20 cellular contexts compared by ENCODE assay signal in the genomic region with DNA sequence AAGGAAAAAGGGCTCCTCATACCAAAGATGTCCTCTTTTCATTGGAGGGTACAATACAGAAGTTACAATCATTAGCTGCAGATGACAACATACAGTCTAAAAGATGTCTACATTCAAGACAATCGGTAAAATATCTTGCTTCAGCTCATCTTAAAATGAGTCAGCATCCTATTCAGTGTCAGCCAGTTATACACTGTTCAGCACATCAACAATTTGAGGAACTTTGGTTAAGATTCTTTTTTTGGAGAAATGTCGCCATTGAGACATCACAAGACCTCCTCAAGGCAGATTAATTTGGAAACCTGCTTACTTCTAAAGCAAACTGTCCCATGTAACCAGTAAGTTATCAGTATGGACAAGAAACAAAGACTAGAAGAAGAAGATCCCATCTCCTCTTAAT.
DNase-seq lines count a peak whose midpoint lies in the region; ATAC-seq and TF ChIP-seq lines count a peak whose summit lies in the region.
"Had no signal": no experiment of that assay in that cellular context is flagged by ENCODE, and none has a peak within 500 bp of the region (broad histone marks: within the 10 kb centered on the region; RNA-seq: fewer than 3 reads in every experiment).

No MANE protein-coding gene starts in this region.

- H3K9ac ChIP-seq in SK-N-SH: no peak overlapping the region

- H3K27me3 ChIP-seq in SK-N-SH (ENCODE audit: insufficient read depth) (no peaks in the 10 kb centered on the region), dorsolateral prefrontal cortex (peaks cover 0 to 5% (median 0%) of the 10 kb centered on the region in 45 donors)
- no peaks in the 10 kb centered on the region for H3K27me3 ChIP-seq in naive thymus-derived CD4-positive, alpha-beta T cell (ENCODE audit: control insufficient read depth in 2 of 2, insufficient read depth in 2 of 2, low read length in 2 of 2)

- no peak for TF ChIP-seq RAD21 in SK-N-SH (IDR thresholded peaks at IDR 0.05; ENCODE audit: low read length)

- H2AFZ ChIP-seq in SK-N-SH (ENCODE audit: low read depth): no peak overlapping the region
- H2AFZ ChIP-seq: GM23338 had no signal

- DNase-seq in Kasumi-1 (lab: John Stamatoyannopoulos, UW): peak; percentile 28 to 36
- peak; percentile 94 for DNase-seq in NOMO-1 treated with DMSO at 0.1 percent for 48 hours (lab: John Stamatoyannopoulos, UW; ENCODE audit: unreplicated experiment)
- DNase-seq in SK-N-SH: no peak
- DNase-seq in naive thymus-derived CD4-positive, alpha-beta T cell: no peak
- no peak for DNase-seq in cardiac septum (ENCODE audit: low spot score)
- no peak for DNase-seq in dorsolateral prefrontal cortex
- DNase-seq in A172 (ENCODE audit: low spot score): no peak
- DNase-seq: AML-193; Caco-2; CD4-positive, alpha-beta T cell; GDM1; HCEC 1CT; NCI-H1048; NCI-H1436 treated with DMSO at 0.1 percent for 48 hours; NCI-H2029; NCI-H345; NCI-H524 treated with DMSO at 0.1 percent for 48 hours; SHP77 treated with DMSO at 0.1 percent for 48 hours had no signal

- no peaks in the 10 kb centered on the region for H4K20me1 ChIP-seq in SK-N-SH (ENCODE audit: insufficient read depth)

- WGBS in SK-N-SH (ENCODE audit: low lambda C conversion rate): 52% methylated on average over 2 of the region's 2 CpGs

- no peak overlapping the region; a peak in 1 of 4 replicates for H3K27ac ChIP-seq in SK-N-SH (ENCODE audit: low read depth in 2 of 2, low read length in 1 of 2)
- H3K27ac ChIP-seq in naive thymus-derived CD4-positive, alpha-beta T cell (ENCODE audit: low read depth, low read length): no peak overlapping the region
- H3K27ac ChIP-seq in dorsolateral prefrontal cortex: no peak overlapping the region

- H3K79me2 ChIP-seq in SK-N-SH (ENCODE audit: insufficient read depth): no peaks in the 10 kb centered on the region

- no peaks in the 10 kb centered on the region for H3K9me3 ChIP-seq in SK-N-SH
- H3K9me3 ChIP-seq in naive thymus-derived CD4-positive, alpha-beta T cell (ENCODE audit: control insufficient read depth in 2 of 3, low read length in 3 of 3): no peaks in the 10 kb centered on the region
- H3K9me3 ChIP-seq: Caco-2 had no signal

- H3K9me2 ChIP-seq in SK-N-SH: no peaks in the 10 kb centered on the region

- ATAC-seq in naive thymus-derived CD4-positive, alpha-beta T cell: peak; percentile 56
- no peak for ATAC-seq in HG02885 (IDR thresholded peaks at IDR 0.05; ENCODE audit: poor library complexity, unreplicated experiment)
- ATAC-seq: GM23338 had no signal

- no peaks in the 10 kb centered on the region for H3K4me1 Mint-ChIP-seq in naive thymus-derived CD4-positive, alpha-beta T cell
- H3K4me1 Mint-ChIP-seq: GM23338 had no signal

- peaks cover 0 to 7% of the 10 kb centered on the region in 2 experiments; a peak in 1 of 4 replicates for H3K4me1 ChIP-seq in SK-N-SH (ENCODE audit: control insufficient read depth in 1 of 2, insufficient read depth in 2 of 2, low read depth in 1 of 2, low read length in 1 of 2)
- H3K4me1 ChIP-seq in naive thymus-derived CD4-positive, alpha-beta T cell (ENCODE audit: control insufficient read depth in 2 of 2, insufficient read depth in 2 of 2, low read length in 2 of 2): no peaks in the 10 kb centered on the region
- H3K4me1 ChIP-seq: Caco-2 had no signal

- no peak overlapping the region for H3K27ac Mint-ChIP-seq in naive thymus-derived CD4-positive, alpha-beta T cell
- H3K27ac Mint-ChIP-seq: CD4-positive, alpha-beta T cell; GM23338 had no signal

- peaks cover 8 to 17% (median 12%) of the 10 kb centered on the region in 5 donors for H3K27me3 Mint-ChIP-seq in naive thymus-derived CD4-positive, alpha-beta T cell

- no peak for TF ChIP-seq CTCF in SK-N-SH (IDR thresholded peaks at IDR 0.05)
- no peak for TF ChIP-seq CTCF in dorsolateral prefrontal cortex (IDR thresholded peaks at IDR 0.05 in 54 of 56, conservative IDR thresholded peaks at IDR 0.05 in 2 of 56; ENCODE audit: low read depth in 1 of 56, partially characterized antibody in 56 of 56)

- intact Hi-C loops in naive thymus-derived CD4-positive, alpha-beta T cell (cut with micrococcal nuclease): no loop called here
- intact Hi-C loops in cardiac septum (cut with DNase I): no loop called here
- intact Hi-C loops in dorsolateral prefrontal cortex (cut with DNase I): no loop called here

- CTCF ChIA-PET in SK-N-SH (lab: Yijun Ruan, JAX): interaction anchor here (1.0 kb wide), 1 partner anchor 95 kb away, joined by 3 read pairs; no protein-coding TSS in a partner anchor
- CTCF ChIA-PET in naive thymus-derived CD4-positive, alpha-beta T cell (lab: Charles Lee): no interaction called here

- H3K36me3 Mint-ChIP-seq in naive thymus-derived CD4-positive, alpha-beta T cell: peaks cover 0 to 4% (median 0%) of the 10 kb centered on the region in 5 donors

- POLR2A ChIA-PET in SK-N-SH (lab: Yijun Ruan, JAX): no interaction called here
- POLR2A ChIA-PET in naive thymus-derived CD4-positive, alpha-beta T cell (lab: Charles Lee): no interaction called here

- TF ChIP-seq EP300 in SK-N-SH (IDR thresholded peaks at IDR 0.05; ENCODE audit: borderline replicate concordance in 1 of 2, low read depth in 1 of 2, low read length in 1 of 2): no peak

- H3K4me2 ChIP-seq in SK-N-SH: no peak overlapping the region
- H3K4me2 ChIP-seq: GM23338 had no signal

- H3K4me3 ChIP-seq in SK-N-SH (ENCODE audit: low read depth in 2 of 2, low read length in 1 of 2) (no peak overlapping the region), dorsolateral prefrontal cortex (no peak overlapping the region)
- H3K4me3 ChIP-seq in naive thymus-derived CD4-positive, alpha-beta T cell (ENCODE audit: low read length): no peak overlapping the region
- H3K4me3 ChIP-seq: GM23338 had no signal

- no peak overlapping the region for H3K4me3 Mint-ChIP-seq in naive thymus-derived CD4-positive, alpha-beta T cell
- H3K4me3 Mint-ChIP-seq: CD4-positive, alpha-beta T cell; GM23338 had no signal

- H3F3A ChIP-seq in SK-N-SH (replicated peaks; ENCODE audit: insufficient read depth): peaks cover 7% of the 10 kb centered on the region

- no peaks in the 10 kb centered on the region for H3K36me3 ChIP-seq in SK-N-SH (replicated peaks in 1 of 2; ENCODE audit: control insufficient read depth in 1 of 2, insufficient read depth in 2 of 2, low read length in 1 of 2)
- H3K36me3 ChIP-seq in naive thymus-derived CD4-positive, alpha-beta T cell (ENCODE audit: control insufficient read depth in 2 of 3, insufficient read depth in 3 of 3, low read length in 3 of 3): no peaks in the 10 kb centered on the region

- H3K9me3 Mint-ChIP-seq in naive thymus-derived CD4-positive, alpha-beta T cell: peaks cover 0 to 2% (median 0%) of the 10 kb centered on the region in 11 donors
- H3K9me3 Mint-ChIP-seq: CD4-positive, alpha-beta T cell had no signal

TF ChIP-seq in SK-N-SH, 30 proteins besides CTCF, POLR2A, EP300 and RAD21:
- TF ChIP-seq FOSL2 (IDR thresholded peaks at IDR 0.05; ENCODE audit: borderline replicate concordance, low read depth): peak; percentile 17; the same call in 1 of the 2 replicates
- TF ChIP-seq ELF1 (IDR thresholded peaks at IDR 0.05): no peak

Comparison
In these comparisons a context has a peak if more than half of its experiments do, and no peak if none do; other contexts are left out.
1. DNase-seq: peak in Kasumi-1 (2 of 2) and NOMO-1 treated with DMSO at 0.1 percent for 48 hours (single experiment); none in SK-N-SH (single experiment), naive thymus-derived CD4-positive, alpha-beta T cell (0 of 9), cardiac septum (single experiment), dorsolateral prefrontal cortex (0 of 10) and A172 (single experiment).